In genomic region chr7:41013117-41013516, GRCh38 we compare ENCODE assay signal across 21 cellular contexts.
DNase-seq lines count a peak whose midpoint lies in the region; ATAC-seq, FAIRE-seq and TF ChIP-seq lines count a peak whose summit lies in the region.
"Had no signal": no experiment of that assay in that cellular context is flagged by ENCODE, and none has a peak within 500 bp of the region (broad histone marks: within the 10 kb centered on the region; RNA-seq: fewer than 3 reads in every experiment).

No MANE protein-coding gene starts in this region.

- H3K9me1 ChIP-seq in IMR-90 (ENCODE audit: insufficient read depth, low read length): peaks cover 4% of the 10 kb centered on the region

- H3K4me3 ChIP-seq in IMR-90 (ENCODE audit: insufficient read depth, low read depth, low read length): no peak overlapping the region
- no peak overlapping the region for H3K4me3 ChIP-seq in astrocyte (ENCODE audit: insufficient read depth, low read depth, low read length)
- H3K4me3 ChIP-seq: BLaER1 treated with 17β-estradiol and CSF1 and Interleukin-3, amounts not matched to agents 10 nM and 100 nM; GM23338 had no signal

- H3K4me2 ChIP-seq in IMR-90 (ENCODE audit: low read depth, low read length) (no peak overlapping the region), astrocyte (ENCODE audit: low read length) (peak overlapping the region; percentile 9)
- H3K4me2 ChIP-seq: BLaER1 treated with 17β-estradiol and CSF1 and Interleukin-3, amounts not matched to agents 10 nM and 100 nM; GM23338 had no signal

- no peak overlapping the region for H2AK9ac ChIP-seq in IMR-90 (replicated peaks; ENCODE audit: low read depth, low read length, poor library complexity)

- H4K5ac ChIP-seq in IMR-90 (ENCODE audit: low read depth, low read length): no peak overlapping the region

- no peak for TF ChIP-seq RAD21 in IMR-90 (IDR thresholded peaks at IDR 0.05; ENCODE audit: low read length)

- H3K56ac ChIP-seq in IMR-90 (ENCODE audit: extremely low read depth, insufficient read depth, low read length): no peak overlapping the region

- H3K36me3 ChIP-seq in IMR-90 (ENCODE audit: control insufficient read depth, insufficient read depth, low read length) (no peaks in the 10 kb centered on the region), astrocyte (ENCODE audit: insufficient read depth, low read length) (no peaks in the 10 kb centered on the region)
- H3K36me3 ChIP-seq: BLaER1 treated with 17β-estradiol and CSF1 and Interleukin-3, amounts not matched to agents 10 nM and 100 nM had no signal

- peak overlapping the region; percentile 56 for H2BK120ac ChIP-seq in IMR-90 (ENCODE audit: low read depth, low read length)

- no peak overlapping the region for H4K91ac ChIP-seq in IMR-90 (ENCODE audit: insufficient read depth, low read depth, low read length)

- H3K27ac ChIP-seq in IMR-90 (ENCODE audit: insufficient read depth, low read length): no peak overlapping the region
- H3K27ac ChIP-seq in astrocyte (ENCODE audit: low read depth, low read length): no peak overlapping the region
- H3K27ac ChIP-seq: BLaER1 treated with 17β-estradiol and CSF1 and Interleukin-3, amounts not matched to agents 10 nM and 100 nM had no signal

- H2AFZ ChIP-seq in IMR-90 (replicated peaks; ENCODE audit: low read length, poor library complexity) (no peak overlapping the region), astrocyte (ENCODE audit: low read depth, low read length) (no peak overlapping the region)
- H2AFZ ChIP-seq: GM23338 had no signal

- H3K23ac ChIP-seq in IMR-90 (ENCODE audit: low read depth, low read length): no peak overlapping the region

- peaks cover 11% of the 10 kb centered on the region for H3K4me1 Mint-ChIP-seq in astrocyte (ENCODE audit: low read depth, unreplicated experiment)
- no peaks in the 10 kb centered on the region for H3K4me1 Mint-ChIP-seq in stimulated activated naive B cell treated with anti-CD40 and anti-IgM and Interleukin-4, amounts not matched to agents 10 μg/mL and 1 μg/mL and 100 μg/mL, for 72 hours
- H3K4me1 Mint-ChIP-seq: B cell, GM23338 had no signal

- H3K79me1 ChIP-seq in IMR-90 (ENCODE audit: low read depth in 1 of 2, low read length in 2 of 2): no peaks in the 10 kb centered on the region

- no peaks in the 10 kb centered on the region for H3K79me2 ChIP-seq in astrocyte (ENCODE audit: insufficient read depth, low read length)

- peak overlapping the region; percentile 11; the same call in 1 of the 2 replicates for H2AK5ac ChIP-seq in IMR-90 (ENCODE audit: low read depth, low read length)

- CTCF ChIA-PET in IMR-90 (lab: Yijun Ruan, JAX): no interaction called here

- H3K4me3 Mint-ChIP-seq in astrocyte (ENCODE audit: unreplicated experiment): no peak overlapping the region
- no peak overlapping the region for H3K4me3 Mint-ChIP-seq in stimulated activated naive B cell treated with anti-CD40 and anti-IgM and Interleukin-4, amounts not matched to agents 10 μg/mL and 1 μg/mL and 100 μg/mL, for 72 hours
- H3K4me3 Mint-ChIP-seq: B cell; CD8-positive, alpha-beta T cell; GM23338 had no signal

- 0 out of 2 replicates have a peak overlapping the region, but pooled peaks have one; percentile 31 for H2BK20ac ChIP-seq in IMR-90 (ENCODE audit: low read depth, low read length)

- no peak for FAIRE-seq in GM12891 (lab: Jason Lieb, UNC)
- no peak for FAIRE-seq in astrocyte (lab: Jason Lieb, UNC)
- peak; percentile 72 for FAIRE-seq in urothelium cell line (lab: Jason Lieb, UNC)
- FAIRE-seq: G401.6, GM18507, H54, HepG2 had no signal

- H3K4ac ChIP-seq in IMR-90 (ENCODE audit: low read depth, low read length): 0 out of 2 replicates have a peak overlapping the region, but pooled peaks have one; percentile 43

- no peaks in the 10 kb centered on the region for H3K27me3 ChIP-seq in IMR-90 (ENCODE audit: control insufficient read depth, insufficient read depth, low read length)
- no peaks in the 10 kb centered on the region for H3K27me3 ChIP-seq in astrocyte (ENCODE audit: insufficient read depth, low read length)
- H3K27me3 ChIP-seq: BLaER1 treated with 17β-estradiol and CSF1 and Interleukin-3, amounts not matched to agents 10 nM and 100 nM had no signal

- H3K9ac ChIP-seq in IMR-90 (ENCODE audit: low read depth, low read length) (no peak overlapping the region), astrocyte (ENCODE audit: low read length) (no peak overlapping the region)
- H3K9ac ChIP-seq: BLaER1 treated with 17β-estradiol and CSF1 and Interleukin-3, amounts not matched to agents 10 nM and 100 nM had no signal

- H4K8ac ChIP-seq in IMR-90 (ENCODE audit: low read depth in 2 of 2, low read length in 2 of 2): no peak overlapping the region

- POLR2A ChIA-PET in IMR-90 (lab: Charles Lee; ENCODE audit: unreplicated experiment): no interaction called here

- H3K18ac ChIP-seq in IMR-90 (ENCODE audit: low read depth, low read length): peak overlapping the region; percentile 67; the same call in 1 of the 2 replicates

- no TSS peak for BruUV-seq in IMR-90 (replicated peaks; lab: Mats Ljungman, UMichigan)

- H3K4me1 ChIP-seq in IMR-90 (ENCODE audit: control insufficient read depth, insufficient read depth, low read length) (peaks cover 5% of the 10 kb centered on the region), astrocyte (ENCODE audit: insufficient read depth, low read length) (peaks cover 4% of the 10 kb centered on the region)

- peak overlapping the region; percentile 15; the same call in 1 of the 3 replicates for H2BK15ac ChIP-seq in IMR-90 (ENCODE audit: low read depth, low read length)

- no peak overlapping the region for H2BK5ac ChIP-seq in IMR-90 (ENCODE audit: low read depth, low read length, poor library complexity, severe bottlenecking)

- H3K27ac Mint-ChIP-seq in astrocyte (ENCODE audit: unreplicated experiment): no peak overlapping the region
- no peak overlapping the region for H3K27ac Mint-ChIP-seq in stimulated activated naive B cell treated with anti-CD40 and anti-IgM and Interleukin-4, amounts not matched to agents 10 μg/mL and 1 μg/mL and 100 μg/mL, for 72 hours
- H3K27ac Mint-ChIP-seq: B cell; CD8-positive, alpha-beta T cell; GM23338 had no signal

- H3K27me3 Mint-ChIP-seq in astrocyte (ENCODE audit: low read depth, unreplicated experiment): no peaks in the 10 kb centered on the region
- H3K27me3 Mint-ChIP-seq in stimulated activated naive B cell treated with anti-CD40 and anti-IgM and Interleukin-4, amounts not matched to agents 10 μg/mL and 1 μg/mL and 100 μg/mL, for 72 hours: peaks cover 0 to 5% of the 10 kb centered on the region in 2 donors
- H3K27me3 Mint-ChIP-seq: B cell had no signal

- dilution Hi-C loops in IMR-90 (cut with HindIII; ENCODE audit: low sequenced_read_pairs, unreplicated experiment): no loop called here

- no peak for TF ChIP-seq CTCF in IMR-90 (conservative IDR thresholded peaks at IDR 0.05; ENCODE audit: low read depth, low read length)
- no peak for TF ChIP-seq CTCF in astrocyte (IDR thresholded peaks at IDR 0.05; ENCODE audit: insufficient read depth, low read depth, low read length)

- 100% methylated on average over 2 of the region's 5 CpGs; no CpG with 5 or more reads in 1 of the 2 experiments for WGBS in IMR-90 (ENCODE audit: extremely low coverage in 2 of 2, insufficient read length in 1 of 2), 2 experiments

- H3K9me3 ChIP-seq in IMR-90 (ENCODE audit: control insufficient read depth, insufficient read depth, low read length) (no peaks in the 10 kb centered on the region; the same call in 1 of the 2 replicates), astrocyte (ENCODE audit: insufficient read depth, low read depth, low read length) (no peaks in the 10 kb centered on the region)
- H3K9me3 ChIP-seq: BLaER1 treated with 17β-estradiol and CSF1 and Interleukin-3, amounts not matched to agents 10 nM and 100 nM had no signal

- H3K9me3 Mint-ChIP-seq in astrocyte (ENCODE audit: unreplicated experiment): peaks cover 6% of the 10 kb centered on the region
- H3K9me3 Mint-ChIP-seq in stimulated activated naive B cell treated with anti-CD40 and anti-IgM and Interleukin-4, amounts not matched to agents 10 μg/mL and 1 μg/mL and 100 μg/mL, for 72 hours: peaks cover 0 to 3% of the 10 kb centered on the region in 2 donors
- H3K9me3 Mint-ChIP-seq: GM23338 had no signal

- intact Hi-C loops in IMR-90 (cut with micrococcal nuclease): loop anchor here (5.0 kb wide), 1 partner anchor 684 kb away; no protein-coding TSS in a partner anchor

- DNase-seq in GM12891 (ENCODE audit: insufficient read length, low spot score): no peak
- DNase-seq in IMR-90: no peak
- DNase-seq in astrocyte (ENCODE audit: low read depth): peak; percentile 54
- no peak for DNase-seq in urothelium cell line (ENCODE audit: low spot score)
- DNase-seq in activated naive CD4-positive, alpha-beta T cell treated with Interleukin-2 at 50 U/mL for 16 hours: no peak
- no peak for DNase-seq in stimulated activated naive B cell treated with anti-CD40 and anti-IgM and Interleukin-4, amounts not matched to agents 10 μg/mL and 1 μg/mL and 100 μg/mL, for 72 hours
- DNase-seq: CD8-positive, alpha-beta T cell; COR-L47; DMS 273 treated with DMSO at 0.1 percent for 48 hours; DMS53; DND-41; HCEC 1CT; KG1 had no signal

- TF ChIP-seq POLR2A in GM12891 (IDR thresholded peaks at IDR 0.05; ENCODE audit: low read depth, low read length) (no peak), IMR-90 (IDR thresholded peaks at IDR 0.05; ENCODE audit: low read depth, low read length) (no peak)

- in situ Hi-C loops in IMR-90 (cut with MboI; ENCODE audit: low sequenced_read_pairs): no loop called here

- no peaks in the 10 kb centered on the region for H3K36me3 Mint-ChIP-seq in astrocyte (ENCODE audit: low read depth, unreplicated experiment)
- no peaks in the 10 kb centered on the region for H3K36me3 Mint-ChIP-seq in stimulated activated naive B cell treated with anti-CD40 and anti-IgM and Interleukin-4, amounts not matched to agents 10 μg/mL and 1 μg/mL and 100 μg/mL, for 72 hours
- H3K36me3 Mint-ChIP-seq: CD8-positive, alpha-beta T cell had no signal

- H4K20me1 ChIP-seq in IMR-90 (ENCODE audit: insufficient read depth, low read length) (no peaks in the 10 kb centered on the region), astrocyte (ENCODE audit: insufficient read depth, low read length) (no peaks in the 10 kb centered on the region)
- H4K20me1 ChIP-seq: BLaER1 treated with 17β-estradiol and CSF1 and Interleukin-3, amounts not matched to agents 10 nM and 100 nM had no signal

- no peak overlapping the region; the same call in 1 of the 2 replicates for H3K14ac ChIP-seq in IMR-90 (replicated peaks; ENCODE audit: low read depth, low read length)

- ATAC-seq in IMR-90 (ENCODE audit: low read depth) (no peak), GM18498 (IDR thresholded peaks at IDR 0.05; ENCODE audit: unreplicated experiment) (no peak)
- no peak for ATAC-seq in stimulated activated naive B cell treated with anti-CD40 and anti-IgM and Interleukin-4, amounts not matched to agents 10 μg/mL and 1 μg/mL and 100 μg/mL, for 72 hours (replicated peaks)
- ATAC-seq: CD8-positive, alpha-beta T cell; GM23338; HepG2 had no signal

TF ChIP-seq in GM12891, 5 proteins besides CTCF, POLR2A, EP300 and RAD21 (continues in another document):
- peak; percentile 53; the same call in 1 of the 2 replicates for TF ChIP-seq SPI1 (IDR thresholded peaks at IDR 0.05; ENCODE audit: low read depth, low read length)
- no peak for TF ChIP-seq POLR2AphosphoS5 (IDR thresholded peaks at IDR 0.05; ENCODE audit: low read depth, low read length)

TF ChIP-seq in IMR-90, 13 proteins besides CTCF, POLR2A, EP300 and RAD21 (continues in another document):
- TF ChIP-seq MAZ (IDR thresholded peaks at IDR 0.05; ENCODE audit: borderline replicate concordance, low read depth, low read length) (no peak), CEBPB (IDR thresholded peaks at IDR 0.05; ENCODE audit: low read depth, low read length) (no peak)
